ENCODE assay signal across 24 cellular contexts in the genomic region with DNA sequence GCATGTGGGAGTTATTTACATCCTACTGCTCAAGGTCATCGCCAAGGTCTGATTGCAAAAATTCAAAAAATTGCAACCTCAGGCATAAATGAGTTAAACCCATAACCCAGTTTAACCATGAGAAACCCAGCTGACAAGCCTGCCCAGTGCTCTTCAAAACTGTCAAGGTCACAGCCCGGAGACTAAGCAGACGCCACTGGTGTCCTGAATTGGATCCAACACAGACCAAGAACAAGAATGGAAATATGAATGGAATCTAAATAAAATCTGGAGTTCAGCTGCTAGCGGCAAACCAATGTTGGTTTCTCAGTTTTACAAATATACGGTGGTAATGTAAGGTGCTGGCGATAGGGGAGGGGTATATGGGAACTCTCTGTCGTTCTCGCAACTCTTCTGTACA.
DNase-seq lines count a peak whose midpoint lies in the region; ATAC-seq, FAIRE-seq and TF ChIP-seq lines count a peak whose summit lies in the region.
"Had no signal": no experiment of that assay in that cellular context is flagged by ENCODE, and none has a peak within 500 bp of the region (broad histone marks: within the 10 kb centered on the region; RNA-seq: fewer than 3 reads in every experiment).

No MANE protein-coding gene starts in this region.

- TF ChIP-seq CTCF in liver (IDR thresholded peaks at IDR 0.05; ENCODE audit: low read depth, low read length, missing input control) (no peak), HepG2 (CRISPR knock-in tag; IDR thresholded peaks at IDR 0.05) (no peak), fibroblast of the aortic adventitia (IDR thresholded peaks at IDR 0.05; ENCODE audit: insufficient read depth, low read length) (no peak), WTC11 (IDR thresholded peaks at IDR 0.05) (no peak)

- in situ Hi-C loops in HepG2 (cut with HindIII; ENCODE audit: extremely low pct_ligation_motif_present, low pct_unique_long_range_greater_than_20kb), result no loop called here

- CTCF ChIA-PET in HepG2 (lab: Yijun Ruan, JAX; ENCODE audit: low intra/inter-chr PET ratio, low total read pairs), result no interaction called here
- CTCF ChIA-PET in WTC11 (lab: Charles Lee), result no interaction called here

- H2AFZ ChIP-seq in HepG2 (ENCODE audit: low read length), result no peak overlapping the region

- no peaks in the 10 kb centered on the region for H3K9me3 Mint-ChIP-seq in WTC11
- H3K9me3 Mint-ChIP-seq: nephron progenitor cell had no signal

- H3K4me3 ChIP-seq in liver (ENCODE audit: low read depth in 1 of 3, low read length in 3 of 3) (no peak overlapping the region), HepG2 (replicated peaks in 1 of 3; ENCODE audit: insufficient read depth in 1 of 3, low read depth in 2 of 3, low read length in 3 of 3) (no peak overlapping the region), fibroblast of the aortic adventitia (ENCODE audit: low read depth, low read length) (no peak overlapping the region)
- H3K4me3 ChIP-seq: BLaER1 treated with 17β-estradiol and CSF1 and Interleukin-3, amounts not matched to agents 10 nM and 100 nM; body of pancreas; HAP-1 had no signal

- H3K9ac ChIP-seq in liver (ENCODE audit: low read depth in 1 of 2, low read length in 2 of 2), result no peak overlapping the region
- no peak overlapping the region for H3K9ac ChIP-seq in HepG2 (ENCODE audit: insufficient read depth, low read depth, low read length)
- H3K9ac ChIP-seq: BLaER1 treated with 17β-estradiol and CSF1 and Interleukin-3, amounts not matched to agents 10 nM and 100 nM had no signal

- POLR2A ChIA-PET in HepG2 (lab: Yijun Ruan, JAX) (no interaction called here), WTC11 (lab: Charles Lee) (no interaction called here)

- H4K20me1 ChIP-seq in HepG2 (ENCODE audit: insufficient read depth, low read length), result no peaks in the 10 kb centered on the region
- H4K20me1 ChIP-seq: BLaER1 treated with 17β-estradiol and CSF1 and Interleukin-3, amounts not matched to agents 10 nM and 100 nM had no signal

- no peaks in the 10 kb centered on the region for H3K79me2 ChIP-seq in HepG2 (ENCODE audit: insufficient read depth, low read length)

- H3K9me3 ChIP-seq in liver (ENCODE audit: control insufficient read depth in 4 of 4, low read length in 3 of 4), result peaks cover 0 to 6% (median 2%) of the 10 kb centered on the region in 4 donors
- H3K9me3 ChIP-seq in HepG2 (ENCODE audit: low read length), result no peaks in the 10 kb centered on the region
- H3K9me3 ChIP-seq: BLaER1 treated with 17β-estradiol and CSF1 and Interleukin-3, amounts not matched to agents 10 nM and 100 nM; body of pancreas; HAP-1; vagina had no signal

- TF ChIP-seq EP300 in HepG2 (IDR thresholded peaks at IDR 0.05; ENCODE audit: low read depth in 2 of 2, low read length in 2 of 2), result no peak
- TF ChIP-seq EP300 in HepG2 (CRISPR knock-in tag; IDR thresholded peaks at IDR 0.05; ENCODE audit: borderline replicate concordance), result no peak

- WGBS in liver, result 72% methylated on average over 8 of the region's 8 CpGs
- WGBS in HepG2 (ENCODE audit: low lambda C conversion rate), result 40% methylated on average over 8 of the region's 8 CpGs

- no peak overlapping the region for H3K27ac ChIP-seq in liver (ENCODE audit: low read depth in 1 of 2, low read length in 2 of 2)
- H3K27ac ChIP-seq in HepG2 (ENCODE audit: extremely low read length, insufficient read depth, low read length), result no peak overlapping the region
- H3K27ac ChIP-seq in substantia nigra (ENCODE audit: low read depth, low read length, poor library complexity, severe bottlenecking), result no peak overlapping the region
- H3K27ac ChIP-seq: BLaER1 treated with 17β-estradiol and CSF1 and Interleukin-3, amounts not matched to agents 10 nM and 100 nM; body of pancreas; vagina had no signal

- no peak for FAIRE-seq in HepG2 (lab: Jason Lieb, UNC)
- FAIRE-seq: GM12891 had no signal

- ATAC-seq in HepG2 (no peak), GM19395 (IDR thresholded peaks at IDR 0.05; ENCODE audit: unreplicated experiment) (no peak), WTC11 (no peak)
- ATAC-seq: body of pancreas, PC-3 had no signal

- BruUV-seq in HepG2 (replicated peaks; lab: Mats Ljungman, UMichigan), result no TSS peak

- intact Hi-C loops in HepG2 (cut with micrococcal nuclease; ENCODE audit: unreplicated experiment), result no loop called here

- no peak for DNase-seq in HepG2 (ENCODE audit: low spot score)
- DNase-seq in fibroblast of the aortic adventitia (ENCODE audit: low read depth), result peak; percentile 26
- DNase-seq in myocyte (ENCODE audit: low read depth), result peak; percentile 14
- DNase-seq in ureter (ENCODE audit: low spot score), result peak; percentile 19
- no peak for DNase-seq in substantia nigra (lab: John Stamatoyannopoulos, UW)
- DNase-seq in WTC11 (ENCODE audit: low spot score), result no peak
- DNase-seq: activated B cell treated with CpG ODN at 0.5 μM for 24 hours; activated CD4-positive, alpha-beta memory T cell treated with anti-CD3 and anti-CD28 coated beads for 36 hours; activated gamma-delta T cell; DND-41; effector CD8-positive, alpha-beta T cell; NCI-H1436; nephron progenitor cell; SHP77; stimulated activated CD8-positive, alpha-beta memory T cell treated with anti-CD3 and anti-CD28 coated beads, Interleukin-4, amount 100 ng/mL, for 48 hours; SW 1271 had no signal

- no peak for TF ChIP-seq RAD21 in liver (IDR thresholded peaks at IDR 0.05)
- no peak for TF ChIP-seq RAD21 in HepG2 (CRISPR knock-in tag; IDR thresholded peaks at IDR 0.05)

- no peak overlapping the region for H3K4me3 Mint-ChIP-seq in WTC11
- H3K4me3 Mint-ChIP-seq: activated B cell treated with CpG ODN at 0.5 μM for 24 hours; activated CD4-positive, alpha-beta memory T cell treated with anti-CD3 and anti-CD28 coated beads for 36 hours; nephron progenitor cell had no signal

- no peaks in the 10 kb centered on the region for H3K36me3 ChIP-seq in liver (ENCODE audit: control insufficient read depth in 4 of 4, insufficient read depth in 3 of 4, low read depth in 1 of 4, low read length in 3 of 4)
- H3K36me3 ChIP-seq in HepG2 (replicated peaks in 1 of 2; ENCODE audit: control insufficient read depth in 1 of 2, insufficient read depth in 2 of 2, low read length in 2 of 2), result no peaks in the 10 kb centered on the region
- H3K36me3 ChIP-seq: HAP-1, vagina had no signal

- H3K4me2 ChIP-seq in HepG2 (ENCODE audit: low read depth, low read length), result no peak overlapping the region
- H3K4me2 ChIP-seq: BLaER1 treated with 17β-estradiol and CSF1 and Interleukin-3, amounts not matched to agents 10 nM and 100 nM had no signal

- H3K36me3 Mint-ChIP-seq in WTC11, result no peaks in the 10 kb centered on the region
- H3K36me3 Mint-ChIP-seq: activated CD4-positive, alpha-beta memory T cell treated with anti-CD3 and anti-CD28 coated beads for 36 hours had no signal

- peaks cover 0 to 2% (median 0%) of the 10 kb centered on the region in 4 donors for H3K27me3 ChIP-seq in liver (ENCODE audit: control insufficient read depth in 4 of 4, insufficient read depth in 4 of 4, low read length in 3 of 4)
- peaks cover 1 to 11% of the 10 kb centered on the region in 2 experiments; a peak in 2 of 5 replicates for H3K27me3 ChIP-seq in HepG2 (ENCODE audit: control insufficient read depth in 1 of 2, insufficient read depth in 2 of 2, low read length in 2 of 2)
- H3K27me3 ChIP-seq: BLaER1 treated with 17β-estradiol and CSF1 and Interleukin-3, amounts not matched to agents 10 nM and 100 nM; body of pancreas; vagina had no signal

- H3K27ac Mint-ChIP-seq in WTC11, result no peak overlapping the region
- H3K27ac Mint-ChIP-seq: activated B cell treated with CpG ODN at 0.5 μM for 24 hours; activated CD4-positive, alpha-beta memory T cell treated with anti-CD3 and anti-CD28 coated beads for 36 hours; nephron progenitor cell had no signal

- H3K4me1 ChIP-seq in liver (ENCODE audit: control insufficient read depth in 4 of 4, insufficient read depth in 4 of 4, low read length in 3 of 4) (no peaks in the 10 kb centered on the region), HepG2 (ENCODE audit: insufficient read depth, low read length) (no peaks in the 10 kb centered on the region)
- H3K4me1 ChIP-seq: BLaER1 treated with 17β-estradiol and CSF1 and Interleukin-3, amounts not matched to agents 10 nM and 100 nM; body of pancreas; HAP-1 had no signal

- no peaks in the 10 kb centered on the region for H3K4me1 Mint-ChIP-seq in WTC11
- H3K4me1 Mint-ChIP-seq: activated B cell treated with CpG ODN at 0.5 μM for 24 hours, nephron progenitor cell had no signal

- peaks cover 2% of the 10 kb centered on the region; the same call in 1 of the 2 replicates for H3K27me3 Mint-ChIP-seq in WTC11 (ENCODE audit: low read depth)

- TF ChIP-seq POLR2A in HepG2 (IDR thresholded peaks at IDR 0.05; ENCODE audit: insufficient read depth in 1 of 2, low read depth in 2 of 2, low read length in 2 of 2), result no peak

TF ChIP-seq in liver, 16 proteins besides CTCF, POLR2A, EP300 and RAD21:
- peak; percentile 41 for TF ChIP-seq NR2F2 (IDR thresholded peaks at IDR 0.05)
- TF ChIP-seq, protein P1, sequence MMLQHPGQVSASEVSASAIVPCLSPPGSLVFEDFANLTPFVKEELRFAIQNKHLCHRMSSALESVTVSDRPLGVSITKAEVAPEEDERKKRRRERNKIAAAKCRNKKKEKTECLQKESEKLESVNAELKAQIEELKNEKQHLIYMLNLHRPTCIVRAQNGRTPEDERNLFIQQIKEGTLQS (IDR thresholded peaks at IDR 0.05), result no peak

TF ChIP-seq in HepG2, 621 proteins besides CTCF, POLR2A, EP300 and RAD21 (continues in another document):
- TF ChIP-seq FOXA1 (IDR thresholded peaks at IDR 0.05) (no peak), FOXA1 (CRISPR knock-in tag; IDR thresholded peaks at IDR 0.05) (no peak), IRX3 (CRISPR knock-in tag; IDR thresholded peaks at IDR 0.05; ENCODE audit: borderline replicate concordance, low read depth) (no peak), NCOA1 (CRISPR knock-in tag; IDR thresholded peaks at IDR 0.05) (no peak), GZF1 (CRISPR knock-in tag; IDR thresholded peaks at IDR 0.05) (no peak), AGO2 (optimal IDR thresholded peaks at IDR 0.05; ENCODE audit: low read depth, low read length) (no peak)

TF ChIP-seq in WTC11, 78 proteins besides CTCF, POLR2A, EP300 and RAD21 (continues in another document):
- TF ChIP-seq IRF2 (CRISPR knock-in tag; IDR thresholded peaks at IDR 0.05; ENCODE audit: borderline replicate concordance, low read depth), result no peak
- TF ChIP-seq, protein P2, sequence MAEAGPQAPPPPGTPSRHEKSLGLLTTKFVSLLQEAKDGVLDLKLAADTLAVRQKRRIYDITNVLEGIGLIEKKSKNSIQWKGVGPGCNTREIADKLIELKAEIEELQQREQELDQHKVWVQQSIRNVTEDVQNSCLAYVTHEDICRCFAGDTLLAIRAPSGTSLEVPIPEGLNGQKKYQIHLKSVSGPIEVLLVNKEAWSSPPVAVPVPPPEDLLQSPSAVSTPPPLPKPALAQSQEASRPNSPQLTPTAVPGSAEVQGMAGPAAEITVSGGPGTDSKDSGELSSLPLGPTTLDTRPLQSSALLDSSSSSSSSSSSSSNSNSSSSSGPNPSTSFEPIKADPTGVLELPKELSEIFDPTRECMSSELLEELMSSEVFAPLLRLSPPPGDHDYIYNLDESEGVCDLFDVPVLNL (CRISPR knock-in tag; IDR thresholded peaks at IDR 0.05; ENCODE audit: borderline replicate concordance, low read depth), result no peak

Comparison
In these comparisons a context has a peak if more than half of its experiments do, and no peak if none do; other contexts are left out.
1. DNase-seq: peak in fibroblast of the aortic adventitia (single experiment), myocyte (single experiment) and ureter (single experiment); none in HepG2 (single experiment), substantia nigra (0 of 49) and WTC11 (single experiment).